ENCODE assay signal across 16 cellular contexts in genomic region chr1:40789675-40790430, GRCh38. TPM values are rescaled to one million over a fixed set of nuclear protein-coding genes. Genes with fewer than 3 reads are reported as not detected.
"Had no signal": no experiment of that assay in that cellular context is flagged by ENCODE, and none has a peak within 500 bp of the region (broad histone marks: within the 10 kb centered on the region; RNA-seq: fewer than 3 reads in every experiment).

No MANE protein-coding gene starts in this region.

- H3K4me3 Mint-ChIP-seq: activated CD4-positive, alpha-beta memory T cell treated with anti-CD3 and anti-CD28 coated beads, Interleukin-2, amount 10 ng/mL, durations not matched to agents 7 days and 5 days; activated naive CD8-positive, alpha-beta T cell treated with anti-CD3 and anti-CD28 coated beads for 36 hours; immature natural killer cell; naive thymus-derived CD8-positive, alpha-beta T cell had no signal

- H3K4me1 ChIP-seq: tibial nerve had no signal

- H3K27me3 ChIP-seq: tibial nerve had no signal

- H3K4me3 ChIP-seq: stomach, tibial nerve had no signal

- H3K9me3 Mint-ChIP-seq: activated CD4-positive, alpha-beta memory T cell treated with anti-CD3 and anti-CD28 coated beads, Interleukin-2, amount 10 ng/mL, durations not matched to agents 7 days and 5 days; activated naive CD8-positive, alpha-beta T cell treated with anti-CD3 and anti-CD28 coated beads for 36 hours; immature natural killer cell; naive thymus-derived CD8-positive, alpha-beta T cell had no signal

- H3K4me1 Mint-ChIP-seq: activated CD4-positive, alpha-beta memory T cell treated with anti-CD3 and anti-CD28 coated beads, Interleukin-2, amount 10 ng/mL, durations not matched to agents 7 days and 5 days; immature natural killer cell had no signal

- DNase-seq: activated CD4-positive, alpha-beta memory T cell treated with anti-CD3 and anti-CD28 coated beads, Interleukin-2, amount 10 ng/mL, durations not matched to agents 7 days and 5 days; activated gamma-delta T cell treated with Interleukin-2 at 50 U/mL for 16 hours; activated naive CD8-positive, alpha-beta T cell treated with anti-CD3 and anti-CD28 coated beads for 36 hours; activated T-cell treated with anti-CD3 and anti-CD28 coated beads, Interleukin-2, amount 50 U/mL, for 48 hours; cerebellar nuclear complex; glutamatergic neuron; immature natural killer cell; mammary epithelial cell; naive thymus-derived CD8-positive, alpha-beta T cell; occipital lobe; stimulated activated CD4-positive, alpha-beta T cell treated with anti-CD3 and anti-CD28 coated beads, Interleukin-15, amount 100 ng/mL, for 24 hours; stomach; T1000 had no signal

- H3K36me3 Mint-ChIP-seq: activated naive CD8-positive, alpha-beta T cell treated with anti-CD3 and anti-CD28 coated beads for 36 hours; immature natural killer cell; naive thymus-derived CD8-positive, alpha-beta T cell had no signal

- H3K27ac Mint-ChIP-seq: activated CD4-positive, alpha-beta memory T cell treated with anti-CD3 and anti-CD28 coated beads, Interleukin-2, amount 10 ng/mL, durations not matched to agents 7 days and 5 days; activated naive CD8-positive, alpha-beta T cell treated with anti-CD3 and anti-CD28 coated beads for 36 hours; immature natural killer cell had no signal

- H3K27ac ChIP-seq: tibial nerve had no signal

- H3K36me3 ChIP-seq: stomach, tibial nerve had no signal

- H3K9me3 ChIP-seq: stomach, tibial nerve had no signal

- ATAC-seq: naive thymus-derived CD8-positive, alpha-beta T cell had no signal

RNA-seq across cellular contexts. Expression of gene KCNQ4, which starts 6.3 kb away (rescaled TPM):
- total RNA-seq: dermis microvascular lymphatic vessel endothelial cell, mammary epithelial cell, pulmonary artery endothelial cell had no signal
- polyA plus RNA-seq: immature natural killer cell had no signal
